23 cellular contexts compared by ENCODE assay signal in genomic region chr14:53927171-53927570, GRCh38. TPM values are rescaled to one million over a fixed set of nuclear protein-coding genes. Genes with fewer than 3 reads are reported as not detected.
A peak's percentile ranks its signal among the peaks of the same experiment; 100 is the strongest.
DNase-seq lines count a peak whose midpoint lies in the region; ATAC-seq and TF ChIP-seq lines count a peak whose summit lies in the region.
"Had no signal": no experiment of that assay in that cellular context is flagged by ENCODE, and none has a peak within 500 bp of the region (broad histone marks: within the 10 kb centered on the region; RNA-seq: fewer than 3 reads in every experiment).

No MANE protein-coding gene starts in this region.

- H4K20me1 ChIP-seq in smooth muscle cell (ENCODE audit: low read depth) = no peaks in the 10 kb centered on the region

- H2AFZ ChIP-seq in smooth muscle cell (ENCODE audit: low read depth) = no peak overlapping the region

- H3K4me3 ChIP-seq in fibroblast of pulmonary artery (replicated peaks; ENCODE audit: low read depth, low read length) (no peak overlapping the region), smooth muscle cell (no peak overlapping the region)
- H3K4me3 ChIP-seq: skin epidermis, thoracic aorta had no signal

- no peaks in the 10 kb centered on the region for H3K9me3 ChIP-seq in smooth muscle cell (replicated peaks; ENCODE audit: low read depth)
- H3K9me3 ChIP-seq: thoracic aorta had no signal

- peak overlapping the region; percentile 5 for H3K4me2 ChIP-seq in smooth muscle cell

- H3K36me3 ChIP-seq in smooth muscle cell (ENCODE audit: low read depth) = no peaks in the 10 kb centered on the region
- H3K36me3 ChIP-seq: thoracic aorta had no signal

- H3K4me1 ChIP-seq in smooth muscle cell (ENCODE audit: low read depth) = peaks cover 9% of the 10 kb centered on the region

- H3K27me3 ChIP-seq in smooth muscle cell (ENCODE audit: low read depth) = no peaks in the 10 kb centered on the region

- H3F3A ChIP-seq in smooth muscle cell (ENCODE audit: low read depth) = peaks cover 12% of the 10 kb centered on the region

- H3K27ac ChIP-seq in smooth muscle cell (ENCODE audit: low read depth) = no peak overlapping the region
- H3K27ac ChIP-seq: C4-2B, skin epidermis, thoracic aorta had no signal

- H3K9ac ChIP-seq in smooth muscle cell (ENCODE audit: low read depth) = no peak overlapping the region

- H3K79me2 ChIP-seq in smooth muscle cell (ENCODE audit: low read depth) = no peaks in the 10 kb centered on the region

- DNase-seq in GM04503 (ENCODE audit: low read depth) (peak; percentile 12), T1000 (lab: John Stamatoyannopoulos, UW) (peak; percentile 12), fibroblast of pulmonary artery (ENCODE audit: low read depth) (peak; percentile 30), smooth muscle cell (lab: John Stamatoyannopoulos, UW; ENCODE audit: unreplicated experiment) (no peak), NCI-H2227 treated with DMSO at 0.1 percent for 48 hours (lab: John Stamatoyannopoulos, UW) (no peak)
- DNase-seq: activated B cell treated with CpG ODN at 0.5 μM for 24 hours; activated CD8-positive, alpha-beta T cell treated with anti-CD3 and anti-CD28 coated beads, Interleukin-2, amount 10 ng/mL, durations not matched to agents 7 days and 5 days; activated naive CD8-positive, alpha-beta T cell treated with anti-CD3 and anti-CD28 coated beads, Interleukin-2, amount 10 ng/mL, durations not matched to agents 7 days and 5 days; activated T-cell treated with anti-CD3 and anti-CD28 coated beads, Interleukin-2, amount 50 U/mL, for 48 hours; DMS153; effector CD8-positive, alpha-beta T cell; H7; NCI-H1694 treated with DMSO at 0.1 percent for 48 hours; NCI-H446 treated with DMSO at 0.1 percent for 48 hours; stimulated activated CD4-positive, alpha-beta T cell treated with anti-CD3 and anti-CD28 coated beads, Interleukin-4, amount 100 ng/mL, for 24 hours had no signal

- TF ChIP-seq CTCF in fibroblast of pulmonary artery (IDR thresholded peaks at IDR 0.05; ENCODE audit: low read length, missing control alignments) (no peak), smooth muscle cell (IDR thresholded peaks at IDR 0.05; ENCODE audit: borderline replicate concordance, insufficient read depth, poor library complexity, severe bottlenecking) (no peak)

- no peak for ATAC-seq in GM18517 (IDR thresholded peaks at IDR 0.05; ENCODE audit: unreplicated experiment)
- no peak for ATAC-seq in GM18873 (IDR thresholded peaks at IDR 0.05; ENCODE audit: low FRiP score, unreplicated experiment)
- ATAC-seq: activated CD8-positive, alpha-beta T cell treated with anti-CD3 and anti-CD28 coated beads, Interleukin-2, amount 10 ng/mL, durations not matched to agents 7 days and 5 days; left lobe of liver; Right ventricle myocardium inferior had no signal

- 20% methylated on average over 5 of the region's 5 CpGs for WGBS in smooth muscle cell (ENCODE audit: low lambda C conversion rate)

RNA-seq across cellular contexts. Expression of gene BMP4, which starts 29.5 kb away (rescaled TPM):
- 30.5 and 33.0 TPM in 2 replicates for total RNA-seq in smooth muscle cell
- 32.4 and 38.2 TPM in 2 replicates for polyA plus RNA-seq in smooth muscle cell
- total RNA-seq: activated CD8-positive, alpha-beta T cell treated with anti-CD3 and anti-CD28 coated beads, Interleukin-2, amount 10 ng/mL, durations not matched to agents 7 days and 5 days; T-helper 1 cell treated with Interleukin-12 subunit alpha and Interleukin-12 subunit beta and Interleukin-4 antibody, amounts not matched to agents 30 ng/mL and 1 ng/mL, for 36 hours had no signal

Comparison
In these comparisons a context has a peak if more than half of its experiments do, and no peak if none do; other contexts are left out.
1. DNase-seq: peak in GM04503 (single experiment), T1000 (single experiment) and fibroblast of pulmonary artery (single experiment); none in smooth muscle cell (single experiment) and NCI-H2227 treated with DMSO at 0.1 percent for 48 hours (single experiment).